12 cellular contexts compared by ENCODE assay signal in the genomic region with DNA sequence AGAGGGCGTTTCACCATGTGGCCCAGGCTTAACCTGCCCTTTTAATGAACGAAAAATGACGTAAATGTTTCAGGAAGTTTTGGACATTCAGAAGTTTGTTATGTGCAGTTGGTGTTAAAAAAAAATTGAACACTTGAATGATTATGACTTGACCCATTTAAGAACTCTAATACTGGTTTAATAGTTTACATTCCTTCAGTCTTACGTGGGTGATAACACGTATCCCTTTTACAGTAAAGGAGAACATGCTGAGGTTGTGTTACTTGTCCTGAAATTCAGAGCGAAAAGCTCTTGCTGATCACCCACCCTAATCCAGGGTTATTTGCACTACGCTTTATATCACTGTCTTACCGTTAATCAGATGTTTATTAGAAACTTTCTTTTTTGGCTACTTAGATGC. TPM values are rescaled to one million over a fixed set of nuclear protein-coding genes. Genes with fewer than 3 reads are reported as not detected.
DNase-seq lines count a peak whose midpoint lies in the region; ATAC-seq and TF ChIP-seq lines count a peak whose summit lies in the region.
"Had no signal": no experiment of that assay in that cellular context is flagged by ENCODE, and none has a peak within 500 bp of the region (broad histone marks: within the 10 kb centered on the region; RNA-seq: fewer than 3 reads in every experiment).

No MANE protein-coding gene starts in this region.

- H2AFZ ChIP-seq in SK-N-SH (ENCODE audit: low read depth) (no peak overlapping the region), HCT116 (ENCODE audit: low read depth, low read length, poor library complexity, severe bottlenecking) (no peak overlapping the region), PC-9 (no peak overlapping the region)

- WGBS in SK-N-SH (ENCODE audit: low lambda C conversion rate) = 96% methylated on average over 8 of the region's 8 CpGs

- H3K4me3 ChIP-seq in SK-N-SH (ENCODE audit: low read depth in 2 of 2, low read length in 1 of 2) (no peak overlapping the region), HCT116 (replicated peaks in 1 of 2; ENCODE audit: low read depth in 1 of 2, low read length in 2 of 2) (no peak overlapping the region), dorsolateral prefrontal cortex (peak overlapping the region in 34 of 59 donors; percentile 2 to 96 (median 86)), PC-9 (no peak overlapping the region)

- H3K4me2 ChIP-seq in SK-N-SH (0 out of 2 replicates have a peak overlapping the region, but pooled peaks have one; percentile 93), HCT116 (ENCODE audit: low read length) (no peak overlapping the region), PC-9 (no peak overlapping the region)

- H3K27ac ChIP-seq in SK-N-SH (ENCODE audit: low read depth in 2 of 2, low read length in 1 of 2) = no peak overlapping the region
- H3K27ac ChIP-seq in HCT116 (ENCODE audit: low read depth, low read length) = no peak overlapping the region
- peak overlapping the region in 1 of 59 donors; percentile 27 for H3K27ac ChIP-seq in dorsolateral prefrontal cortex
- H3K27ac ChIP-seq in PC-9 = no peak overlapping the region
- H3K27ac ChIP-seq: 22Rv1, brain microvascular endothelial cell had no signal

- peak overlapping the region; percentile 88 for H3K4me3 Mint-ChIP-seq in progenitor cell of endocrine pancreas (ENCODE audit: low read depth)

- peaks cover 32% of the 10 kb centered on the region for H3K79me2 ChIP-seq in SK-N-SH (ENCODE audit: insufficient read depth)
- no peaks in the 10 kb centered on the region for H3K79me2 ChIP-seq in HCT116 (ENCODE audit: insufficient read depth, low read length)
- H3K79me2 ChIP-seq in PC-9 (ENCODE audit: low read depth) = no peaks in the 10 kb centered on the region

- no peak overlapping the region for H3K9ac ChIP-seq in SK-N-SH
- H3K9ac ChIP-seq in HCT116 (ENCODE audit: low read length) = no peak overlapping the region

- H3F3A ChIP-seq in SK-N-SH (replicated peaks; ENCODE audit: insufficient read depth) (no peaks in the 10 kb centered on the region), PC-9 (ENCODE audit: insufficient read depth, low read depth) (0 out of 2 replicates have a peak, but pooled peaks cover 4% of the 10 kb centered on the region)

- POLR2A ChIA-PET in SK-N-SH (lab: Yijun Ruan, JAX) (no interaction called here), HCT116 (lab: Charles Lee) (no interaction called here), PC-9 (lab: Charles Lee; ENCODE audit: unreplicated experiment) (no interaction called here)

- no peak for TF ChIP-seq POLR2A in HCT116 (IDR thresholded peaks at IDR 0.05; ENCODE audit: borderline replicate concordance, extremely low read depth, insufficient read depth, insufficient read length)

- BruUV-seq in HCT116 (replicated peaks; lab: Mats Ljungman, UMichigan) (TSS peak; percentile 56), PC-9 (replicated peaks; lab: Mats Ljungman, UMichigan) (no TSS peak)

- H3K36me3 ChIP-seq in SK-N-SH (replicated peaks in 1 of 2; ENCODE audit: control insufficient read depth in 1 of 2, insufficient read depth in 2 of 2, low read length in 1 of 2) (no peaks in the 10 kb centered on the region), HCT116 (ENCODE audit: control insufficient read depth in 1 of 2, insufficient read depth in 2 of 2, low read length in 2 of 2) (no peaks in the 10 kb centered on the region), PC-9 (ENCODE audit: low read depth) (no peaks in the 10 kb centered on the region)
- H3K36me3 ChIP-seq: brain microvascular endothelial cell, Peyer's patch had no signal

- no peaks in the 10 kb centered on the region for H3K9me3 ChIP-seq in SK-N-SH
- no peaks in the 10 kb centered on the region for H3K9me3 ChIP-seq in HCT116 (ENCODE audit: control insufficient read depth in 1 of 2, insufficient read depth in 1 of 2, low read depth in 1 of 2, low read length in 2 of 2)
- no peaks in the 10 kb centered on the region for H3K9me3 ChIP-seq in PC-9 (ENCODE audit: insufficient read depth, low read depth)
- H3K9me3 ChIP-seq: Peyer's patch had no signal

- H3K27me3 ChIP-seq in SK-N-SH (ENCODE audit: insufficient read depth) = no peaks in the 10 kb centered on the region
- H3K27me3 ChIP-seq in HCT116 (ENCODE audit: insufficient read depth, low read length) = no peaks in the 10 kb centered on the region
- no peaks in the 10 kb centered on the region for H3K27me3 ChIP-seq in dorsolateral prefrontal cortex
- H3K27me3 ChIP-seq in PC-9 (ENCODE audit: insufficient read depth, low read depth) = peaks cover 8% of the 10 kb centered on the region; the same call in 1 of the 2 replicates
- H3K27me3 ChIP-seq: brain microvascular endothelial cell, Peyer's patch had no signal

- RAD21 ChIA-PET in HCT116 (lab: Charles Lee; ENCODE audit: low non-redundant PET in 1 of 2, low total read pairs in 2 of 2, uncharacterized antibody in 2 of 2, unreplicated experiment in 2 of 2) = no interaction called here

- H3K36me3 Mint-ChIP-seq in progenitor cell of endocrine pancreas (ENCODE audit: insufficient read depth) = peaks cover 2% of the 10 kb centered on the region

- peaks cover 0 to 9% of the 10 kb centered on the region in 2 experiments; a peak in 2 of 4 replicates for H3K4me1 ChIP-seq in SK-N-SH (ENCODE audit: control insufficient read depth in 1 of 2, insufficient read depth in 2 of 2, low read depth in 1 of 2, low read length in 1 of 2)
- peaks cover 7 to 20% of the 10 kb centered on the region in 2 experiments for H3K4me1 ChIP-seq in HCT116 (ENCODE audit: control insufficient read depth in 1 of 2, insufficient read depth in 2 of 2, low read length in 2 of 2)
- peaks cover 12% of the 10 kb centered on the region for H3K4me1 ChIP-seq in PC-9 (replicated peaks; ENCODE audit: insufficient read depth)

- H4K20me1 ChIP-seq in SK-N-SH (ENCODE audit: insufficient read depth) (no peaks in the 10 kb centered on the region), HCT116 (ENCODE audit: insufficient read depth) (no peaks in the 10 kb centered on the region), PC-9 (ENCODE audit: insufficient read depth) (peaks cover 15% of the 10 kb centered on the region)

- H3K9me2 ChIP-seq in SK-N-SH (no peaks in the 10 kb centered on the region), HCT116 (ENCODE audit: insufficient read depth) (no peaks in the 10 kb centered on the region), PC-9 (ENCODE audit: insufficient read depth) (no peaks in the 10 kb centered on the region)

- no peaks in the 10 kb centered on the region for H3K27me3 Mint-ChIP-seq in progenitor cell of endocrine pancreas

- CTCF ChIA-PET in SK-N-SH (lab: Yijun Ruan, JAX) = interaction anchor here (0.6 to 3.9 kb wide), 3 partner anchors 26 to 1445 kb away, joined by 3 to 13 read pairs (median 3); no protein-coding TSS in a partner anchor
- CTCF ChIA-PET in HCT116 (lab: Charles Lee) = interaction anchor here (0.6 kb wide), 1 partner anchor 64 kb away, joined by 3 read pairs; no protein-coding TSS in a partner anchor
- CTCF ChIA-PET in PC-9 (lab: Charles Lee) = no interaction called here

- H3K9me3 Mint-ChIP-seq in progenitor cell of endocrine pancreas (ENCODE audit: low read depth) = no peaks in the 10 kb centered on the region

- no peak overlapping the region for H3K27ac Mint-ChIP-seq in progenitor cell of endocrine pancreas

- DNase-seq in SK-N-SH (no peak), HCT116 (ENCODE audit: low read depth, low spot score) (no peak), dorsolateral prefrontal cortex (no peak), progenitor cell of endocrine pancreas (ENCODE audit: low spot score, unreplicated experiment) (no peak), PC-9 (no peak)
- DNase-seq: brain microvascular endothelial cell, DMS53, Peyer's patch had no signal

- no peak for ATAC-seq in SK-N-SH treated with all-trans-retinoic acid at 6 μM for 48 hours
- ATAC-seq in HCT116 = no peak
- ATAC-seq in HG02884 (IDR thresholded peaks at IDR 0.05; ENCODE audit: unreplicated experiment) = no peak
- ATAC-seq in HG03457 (IDR thresholded peaks at IDR 0.05; ENCODE audit: unreplicated experiment) = no peak

- intact Hi-C loops in HCT116 (cut with micrococcal nuclease) = no loop called here
- intact Hi-C loops in dorsolateral prefrontal cortex (cut with DNase I) = no loop called here
- intact Hi-C loops in PC-9 (cut with micrococcal nuclease; ENCODE audit: unreplicated experiment) = no loop called here

- no peak for TF ChIP-seq RAD21 in SK-N-SH (IDR thresholded peaks at IDR 0.05; ENCODE audit: low read length)
- no peak for TF ChIP-seq RAD21 in HCT116 (IDR thresholded peaks at IDR 0.05; ENCODE audit: low read depth)

- no peak for TF ChIP-seq EP300 in SK-N-SH (IDR thresholded peaks at IDR 0.05; ENCODE audit: borderline replicate concordance in 1 of 2, low read depth in 1 of 2, low read length in 1 of 2)

- TF ChIP-seq CTCF in SK-N-SH (IDR thresholded peaks at IDR 0.05) (no peak), HCT116 (IDR thresholded peaks at IDR 0.05 in 2 of 3, conservative IDR thresholded peaks at IDR 0.05 in 1 of 3; ENCODE audit: borderline replicate concordance in 1 of 3, insufficient read depth in 1 of 3, low read depth in 2 of 3, low read length in 2 of 3) (no peak), dorsolateral prefrontal cortex (IDR thresholded peaks at IDR 0.05 in 54 of 56, conservative IDR thresholded peaks at IDR 0.05 in 2 of 56; ENCODE audit: low read depth in 1 of 56, partially characterized antibody in 56 of 56) (no peak), progenitor cell of endocrine pancreas (IDR thresholded peaks at IDR 0.05; ENCODE audit: unreplicated experiment) (no peak), PC-9 (conservative IDR thresholded peaks at IDR 0.05) (no peak)

- H3K4me1 Mint-ChIP-seq in progenitor cell of endocrine pancreas (ENCODE audit: low read depth) = peaks cover 22% of the 10 kb centered on the region

TF ChIP-seq in SK-N-SH treated with all-trans-retinoic acid at 6 μM for 48 hours, 23 proteins besides CTCF, POLR2A, EP300 and RAD21 (continues in another document):
- TF ChIP-seq ZNF8 (CRISPR knock-in tag; IDR thresholded peaks at IDR 0.05) (no peak), SNAI2 (CRISPR knock-in tag; IDR thresholded peaks at IDR 0.05) (no peak)

RNA-seq across cellular contexts. Expression of a gene that starts 1.7 kb away (rescaled TPM):
- 2.4 and 2.7 TPM in 2 replicates for polyA plus RNA-seq in SK-N-SH (2012; rRNA removed)
- 1.3 and 1.6 TPM in 2 replicates for polyA plus RNA-seq in SK-N-SH (2012; cell fraction: cytosol; rRNA removed)
- polyA plus RNA-seq in SK-N-SH (2012; cell fraction: nucleus; rRNA removed) = 8.0 and 8.5 TPM in 2 replicates
- total RNA-seq in HCT116 (2021; ENCODE audit: unreplicated experiment) (3.9 TPM), dorsolateral prefrontal cortex (10 to 100 TPM in 56 of 120 experiments, 1 to 10 TPM in 64; 5.7 to 18.1 (median 9.9) TPM), progenitor cell of endocrine pancreas (9.4 and 9.6 TPM in 2 replicates), PC-9 (2021) (4.7 and 5.5 TPM in 2 replicates)
- 0.96 and 1.1 TPM in 2 replicates for polyA plus RNA-seq in HCT116 (2012)

RNA-seq across cellular contexts. Expression of a gene that starts 52.4 kb away (rescaled TPM):
- 4.8 and 5.2 TPM in 2 replicates for polyA plus RNA-seq in SK-N-SH (2012; rRNA removed)
- 1.4 and 2.3 TPM in 2 replicates for polyA plus RNA-seq in SK-N-SH (2012; cell fraction: cytosol; rRNA removed)
- polyA plus RNA-seq in SK-N-SH (2012; cell fraction: nucleus; rRNA removed) = 7.5 and 8.1 TPM in 2 replicates
- 19.8 TPM for total RNA-seq in HCT116 (2021; ENCODE audit: unreplicated experiment)
- 21.7 and 26.8 TPM in 2 replicates for polyA plus RNA-seq in HCT116 (2012)
- 10 to 100 TPM in 7 of 120 experiments, 1 to 10 TPM in 113; 1.5 to 15.5 (median 5.1) TPM for total RNA-seq in dorsolateral prefrontal cortex
- total RNA-seq in progenitor cell of endocrine pancreas = 2.3 and 2.7 TPM in 2 replicates
- total RNA-seq in PC-9 (2021) = 41.3 and 44.8 TPM in 2 replicates

Comparison
In these comparisons a context has a peak if more than half of its experiments do, and no peak if none do; other contexts are left out.
1. H3K4me3 ChIP-seq: peak in dorsolateral prefrontal cortex (34 of 59); none in SK-N-SH (0 of 2), HCT116 (0 of 2) and PC-9 (single experiment).